ENCODE assay signal across 27 cellular contexts in the genomic region with DNA sequence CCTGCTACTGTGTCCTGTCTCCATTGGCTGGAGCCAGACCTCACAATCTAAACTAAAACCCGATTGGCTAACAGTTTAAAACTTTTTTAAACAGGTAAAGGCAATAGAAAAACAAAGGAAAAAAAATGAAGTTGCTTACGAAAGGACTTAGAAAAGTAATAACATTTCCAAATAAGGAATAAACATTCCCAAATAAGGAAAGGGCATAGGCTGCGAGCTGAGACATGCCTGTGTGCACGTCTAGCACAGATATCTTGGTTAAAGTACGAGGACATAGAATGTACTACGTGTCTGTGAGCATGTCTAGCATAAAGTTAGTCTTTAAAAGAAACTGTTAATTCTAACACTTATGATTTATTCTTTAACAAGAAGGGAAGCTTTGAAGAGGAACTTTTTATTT.
"Had no signal": no experiment of that assay in that cellular context is flagged by ENCODE, and none has a peak within 500 bp of the region (broad histone marks: within the 10 kb centered on the region; RNA-seq: fewer than 3 reads in every experiment).

No MANE protein-coding gene starts in this region.

- H3K27ac ChIP-seq: ascending aorta, epithelial cell of prostate, esophagus squamous epithelium, gastroesophageal sphincter had no signal

- ATAC-seq: activated CD4-positive, alpha-beta T cell treated with anti-CD3 and anti-CD28 coated beads for 36 hours; activated CD8-positive, alpha-beta memory T cell treated with anti-CD3 and anti-CD28 coated beads, Interleukin-2, amount 10 ng/mL, durations not matched to agents 7 days and 5 days; activated CD8-positive, alpha-beta T cell treated with anti-CD3 and anti-CD28 coated beads, Interleukin-2, amount 10 ng/mL, durations not matched to agents 7 days and 5 days; activated naive CD4-positive, alpha-beta T cell treated with anti-CD3 and anti-CD28 coated beads, Interleukin-2, amount 50 U/mL, for 72 hours; effector memory CD8-positive, alpha-beta T cell; gastroesophageal sphincter had no signal

- H3K27me3 ChIP-seq: ascending aorta, esophagus squamous epithelium, gastroesophageal sphincter had no signal

- DNase-seq: activated CD4-positive, alpha-beta memory T cell treated with anti-CD3 and anti-CD28 coated beads for 36 hours; activated CD4-positive, alpha-beta T cell treated with anti-CD3 and anti-CD28 coated beads for 36 hours; activated CD4-positive, alpha-beta T cell treated with anti-CD3 and anti-CD28 coated beads, Interleukin-2, amount 10 ng/mL, durations not matched to agents 24 days and 14 days; activated CD4-positive, CD25-positive, alpha-beta regulatory T cell treated with anti-CD3 and anti-CD28 coated beads, Interleukin-2, amount 50 U/mL, for 72 hours; activated CD8-positive, alpha-beta memory T cell treated with anti-CD3 and anti-CD28 coated beads, Interleukin-2, amount 10 ng/mL, durations not matched to agents 7 days and 5 days; activated CD8-positive, alpha-beta memory T cell treated with anti-CD3 and anti-CD28 coated beads, Interleukin-2, amount 50 U/mL, for 4 hours; activated CD8-positive, alpha-beta T cell treated with anti-CD3 and anti-CD28 coated beads, Interleukin-2, amount 10 ng/mL, durations not matched to agents 7 days and 5 days; activated effector memory CD4-positive, alpha-beta T cell treated with anti-CD3 and anti-CD28 coated beads, Interleukin-2, amount 50 U/mL, for 16 hours; activated naive CD4-positive, alpha-beta T cell treated with anti-CD3 and anti-CD28 coated beads, Interleukin-2, amount 10 ng/mL, durations not matched to agents 7 days and 5 days; activated naive CD8-positive, alpha-beta T cell treated with anti-CD3 and anti-CD28 coated beads, Interleukin-2, amount 10 ng/mL, durations not matched to agents 7 days and 5 days; activated T-cell treated with anti-CD3 and anti-CD28 coated beads, Interleukin-2, amount 50 U/mL, for 1 hour; activated T-cell treated with anti-CD3 and anti-CD28 coated beads, Interleukin-2, amount 50 U/mL, for 48 hours; caudate nucleus; cortex of kidney; dermis blood vessel endothelial cell; effector CD4-positive, alpha-beta T cell; effector memory CD8-positive, alpha-beta T cell; esophagus squamous epithelium; foreskin melanocyte; T-helper 2 cell had no signal

- H3K4me1 ChIP-seq: ascending aorta, esophagus squamous epithelium, gastroesophageal sphincter had no signal

- H3K4me3 Mint-ChIP-seq: activated CD4-positive, alpha-beta memory T cell treated with anti-CD3 and anti-CD28 coated beads for 36 hours; activated CD4-positive, alpha-beta T cell treated with anti-CD3 and anti-CD28 coated beads for 36 hours; activated CD4-positive, alpha-beta T cell treated with anti-CD3 and anti-CD28 coated beads, Interleukin-2, amount 10 ng/mL, durations not matched to agents 24 days and 14 days; activated CD8-positive, alpha-beta memory T cell treated with anti-CD3 and anti-CD28 coated beads, Interleukin-2, amount 10 ng/mL, durations not matched to agents 7 days and 5 days; activated CD8-positive, alpha-beta T cell treated with anti-CD3 and anti-CD28 coated beads, Interleukin-2, amount 10 ng/mL, durations not matched to agents 7 days and 5 days; activated naive CD4-positive, alpha-beta T cell treated with anti-CD3 and anti-CD28 coated beads, Interleukin-2, amount 10 ng/mL, durations not matched to agents 7 days and 5 days; activated naive CD8-positive, alpha-beta T cell treated with anti-CD3 and anti-CD28 coated beads, Interleukin-2, amount 10 ng/mL, durations not matched to agents 7 days and 5 days; activated T-helper 1 cell treated with anti-CD3 and anti-CD28 coated beads, Interleukin-12 subunit alpha, Interleukin-12 subunit beta, Interleukin-2, Interleukin-4 antibody, amounts not matched to agents 30 ng/mL and 10 ng/mL and 1 ng/mL, durations not matched to agents 14 hours and 24 hours and 36 hours; effector memory CD8-positive, alpha-beta T cell had no signal

- H3K4me3 ChIP-seq: ascending aorta, esophagus squamous epithelium, gastroesophageal sphincter had no signal

- H3K9me3 ChIP-seq: ascending aorta, esophagus squamous epithelium, gastroesophageal sphincter had no signal

- H3K36me3 ChIP-seq: ascending aorta, esophagus squamous epithelium, gastroesophageal sphincter had no signal

- H3K9me3 Mint-ChIP-seq: activated CD4-positive, alpha-beta memory T cell treated with anti-CD3 and anti-CD28 coated beads for 36 hours; activated CD4-positive, alpha-beta T cell treated with anti-CD3 and anti-CD28 coated beads, Interleukin-2, amount 10 ng/mL, durations not matched to agents 24 days and 14 days; activated naive CD4-positive, alpha-beta T cell treated with anti-CD3 and anti-CD28 coated beads, Interleukin-2, amount 10 ng/mL, durations not matched to agents 7 days and 5 days; activated naive CD4-positive, alpha-beta T cell treated with anti-CD3 and anti-CD28 coated beads, Interleukin-2, amount 50 U/mL, for 72 hours; activated naive CD8-positive, alpha-beta T cell treated with anti-CD3 and anti-CD28 coated beads, Interleukin-2, amount 10 ng/mL, durations not matched to agents 7 days and 5 days; activated T-helper 1 cell treated with anti-CD3 and anti-CD28 coated beads, Interleukin-12 subunit alpha, Interleukin-12 subunit beta, Interleukin-2, Interleukin-4 antibody, amounts not matched to agents 30 ng/mL and 10 ng/mL and 1 ng/mL, durations not matched to agents 14 hours and 24 hours and 36 hours; activated T-helper 2 cell treated with anti-CD3 and anti-CD28 coated beads, Interferon-gamma antibody, Interleukin-2, Interleukin-4, amounts not matched to agents 10 μg/mL and 5 μg/mL and 100 μg/mL, durations not matched to agents 14 hours and 24 hours and 36 hours; brain; effector memory CD8-positive, alpha-beta T cell had no signal

- H3K36me3 Mint-ChIP-seq: activated CD8-positive, alpha-beta memory T cell treated with anti-CD3 and anti-CD28 coated beads, Interleukin-2, amount 10 ng/mL, durations not matched to agents 7 days and 5 days; activated naive CD4-positive, alpha-beta T cell treated with anti-CD3 and anti-CD28 coated beads, Interleukin-2, amount 10 ng/mL, durations not matched to agents 7 days and 5 days; activated naive CD4-positive, alpha-beta T cell treated with anti-CD3 and anti-CD28 coated beads, Interleukin-2, amount 50 U/mL, for 72 hours; activated naive CD8-positive, alpha-beta T cell treated with anti-CD3 and anti-CD28 coated beads, Interleukin-2, amount 10 ng/mL, durations not matched to agents 7 days and 5 days had no signal

- H3K27me3 Mint-ChIP-seq: activated CD4-positive, alpha-beta memory T cell treated with anti-CD3 and anti-CD28 coated beads for 36 hours; activated CD4-positive, alpha-beta T cell treated with anti-CD3 and anti-CD28 coated beads for 36 hours; activated CD4-positive, alpha-beta T cell treated with anti-CD3 and anti-CD28 coated beads, Interleukin-2, amount 10 ng/mL, durations not matched to agents 24 days and 14 days; activated CD8-positive, alpha-beta memory T cell treated with anti-CD3 and anti-CD28 coated beads, Interleukin-2, amount 10 ng/mL, durations not matched to agents 7 days and 5 days; activated naive CD4-positive, alpha-beta T cell treated with anti-CD3 and anti-CD28 coated beads, Interleukin-2, amount 10 ng/mL, durations not matched to agents 7 days and 5 days; brain had no signal

- H3K27ac Mint-ChIP-seq: activated CD4-positive, alpha-beta memory T cell treated with anti-CD3 and anti-CD28 coated beads for 36 hours; activated CD4-positive, alpha-beta T cell treated with anti-CD3 and anti-CD28 coated beads for 36 hours; activated CD4-positive, alpha-beta T cell treated with anti-CD3 and anti-CD28 coated beads, Interleukin-2, amount 10 ng/mL, durations not matched to agents 24 days and 14 days; activated CD8-positive, alpha-beta memory T cell treated with anti-CD3 and anti-CD28 coated beads, Interleukin-2, amount 10 ng/mL, durations not matched to agents 7 days and 5 days; activated CD8-positive, alpha-beta T cell treated with anti-CD3 and anti-CD28 coated beads, Interleukin-2, amount 10 ng/mL, durations not matched to agents 7 days and 5 days; activated naive CD4-positive, alpha-beta T cell treated with anti-CD3 and anti-CD28 coated beads, Interleukin-2, amount 10 ng/mL, durations not matched to agents 7 days and 5 days; activated naive CD8-positive, alpha-beta T cell treated with anti-CD3 and anti-CD28 coated beads, Interleukin-2, amount 10 ng/mL, durations not matched to agents 7 days and 5 days; activated T-helper 1 cell treated with anti-CD3 and anti-CD28 coated beads, Interleukin-12 subunit alpha, Interleukin-12 subunit beta, Interleukin-2, Interleukin-4 antibody, amounts not matched to agents 30 ng/mL and 10 ng/mL and 1 ng/mL, durations not matched to agents 14 hours and 24 hours and 36 hours; activated T-helper 2 cell treated with anti-CD3 and anti-CD28 coated beads, Interferon-gamma antibody, Interleukin-2, Interleukin-4, amounts not matched to agents 10 μg/mL and 5 μg/mL and 100 μg/mL, durations not matched to agents 14 hours and 24 hours and 36 hours; effector memory CD8-positive, alpha-beta T cell had no signal

- H3K4me1 Mint-ChIP-seq: activated CD4-positive, alpha-beta T cell treated with anti-CD3 and anti-CD28 coated beads for 36 hours; activated naive CD4-positive, alpha-beta T cell treated with anti-CD3 and anti-CD28 coated beads, Interleukin-2, amount 10 ng/mL, durations not matched to agents 7 days and 5 days had no signal
